In genomic region chr21:38733973-38734546, GRCh38 we compare ENCODE assay signal across 8 cellular contexts.
DNase-seq lines count a peak whose midpoint lies in the region; TF ChIP-seq lines count a peak whose summit lies in the region.

No MANE protein-coding gene starts in this region.

- peaks cover 7% of the 10 kb centered on the region for H3K4me1 Mint-ChIP-seq in activated naive CD4-positive, alpha-beta T cell treated with anti-CD3 and anti-CD28 coated beads, Interleukin-2, amount 50 U/mL, for 24 hours

- H2AFZ ChIP-seq in MM.1S (ENCODE audit: low read length) (peak overlapping the region; percentile 54), SK-N-SH (ENCODE audit: low read depth) (peak overlapping the region; percentile 55; the same call in 1 of the 2 replicates)

- no peaks in the 10 kb centered on the region for H3K36me3 Mint-ChIP-seq in activated naive CD4-positive, alpha-beta T cell treated with anti-CD3 and anti-CD28 coated beads, Interleukin-2, amount 50 U/mL, for 24 hours

- H3K9me3 ChIP-seq in MM.1S (replicated peaks; ENCODE audit: insufficient read depth, low read length): no peaks in the 10 kb centered on the region
- H3K9me3 ChIP-seq in SK-N-SH: no peaks in the 10 kb centered on the region

- POLR2A ChIA-PET in SK-N-SH (lab: Yijun Ruan, JAX): no interaction called here

- H3K27ac Mint-ChIP-seq in activated naive CD4-positive, alpha-beta T cell treated with anti-CD3 and anti-CD28 coated beads, Interleukin-2, amount 50 U/mL, for 24 hours: no peak overlapping the region

- H3K27me3 ChIP-seq in MM.1S (replicated peaks; ENCODE audit: insufficient read depth, low read length) (peaks cover 24% of the 10 kb centered on the region), SK-N-SH (ENCODE audit: insufficient read depth) (no peaks in the 10 kb centered on the region)

- DNase-seq in EL (peak; percentile 86), MM.1S (peak; percentile 81), SK-N-SH (peak; percentile 81), glomerular endothelial cell (ENCODE audit: extremely low read depth, low read depth, low spot score) (peak; percentile 48), occipital lobe (lab: John Stamatoyannopoulos, UW) (peak; percentile 58), stromal cell of bone marrow (ENCODE audit: low read depth) (peak; percentile 58), NCI-H1048 (lab: John Stamatoyannopoulos, UW) (no peak)

- H3K9me2 ChIP-seq in MM.1S (replicated peaks; ENCODE audit: insufficient read depth, low read length) (no peaks in the 10 kb centered on the region), SK-N-SH (no peaks in the 10 kb centered on the region)

- peak overlapping the region; percentile 81 for H3K4me3 Mint-ChIP-seq in activated naive CD4-positive, alpha-beta T cell treated with anti-CD3 and anti-CD28 coated beads, Interleukin-2, amount 50 U/mL, for 24 hours

- 11% methylated on average over 30 of the region's 30 CpGs for WGBS in SK-N-SH (ENCODE audit: low lambda C conversion rate)

- peak in 1 of 2 experiments; percentile 18; a peak in 1 of 4 replicates for TF ChIP-seq EP300 in SK-N-SH (IDR thresholded peaks at IDR 0.05; ENCODE audit: borderline replicate concordance in 1 of 2, low read depth in 1 of 2, low read length in 1 of 2)

- no peak overlapping the region for H3K9ac ChIP-seq in MM.1S (ENCODE audit: low read length)
- H3K9ac ChIP-seq in SK-N-SH: peak overlapping the region; percentile 24; the same call in 1 of the 2 replicates

- no peaks in the 10 kb centered on the region for H3K9me3 Mint-ChIP-seq in activated naive CD4-positive, alpha-beta T cell treated with anti-CD3 and anti-CD28 coated beads, Interleukin-2, amount 50 U/mL, for 24 hours

- H3K4me3 ChIP-seq in MM.1S (ENCODE audit: low read length) (peak overlapping the region; percentile 45), SK-N-SH (ENCODE audit: low read depth in 2 of 2, low read length in 1 of 2) (peak overlapping the region; percentile 30 to 51)

- no peaks in the 10 kb centered on the region for H3K79me2 ChIP-seq in MM.1S (ENCODE audit: low read length)
- H3K79me2 ChIP-seq in SK-N-SH (ENCODE audit: insufficient read depth): no peaks in the 10 kb centered on the region; the same call in 1 of the 2 replicates

- H4K20me1 ChIP-seq in MM.1S (ENCODE audit: insufficient read depth, low read length): no peaks in the 10 kb centered on the region
- H4K20me1 ChIP-seq in SK-N-SH (ENCODE audit: insufficient read depth): no peaks in the 10 kb centered on the region

- peak; percentile 99 for TF ChIP-seq RAD21 in SK-N-SH (IDR thresholded peaks at IDR 0.05; ENCODE audit: low read length)

- peak; percentile 99 for TF ChIP-seq CTCF in MM.1S (IDR thresholded peaks at IDR 0.05; ENCODE audit: low read length)
- peak; percentile 94 for TF ChIP-seq CTCF in SK-N-SH (IDR thresholded peaks at IDR 0.05)

- H3K4me1 ChIP-seq in MM.1S (ENCODE audit: low read length) (peaks cover 8% of the 10 kb centered on the region; the same call in 1 of the 2 replicates), SK-N-SH (ENCODE audit: control insufficient read depth in 1 of 2, insufficient read depth in 2 of 2, low read depth in 1 of 2, low read length in 1 of 2) (peaks cover 5 to 6% of the 10 kb centered on the region in 2 experiments; a peak in 3 of 4 replicates)

- no peaks in the 10 kb centered on the region for H3K36me3 ChIP-seq in MM.1S (replicated peaks; ENCODE audit: insufficient read depth, low read length)
- no peaks in the 10 kb centered on the region for H3K36me3 ChIP-seq in SK-N-SH (replicated peaks in 1 of 2; ENCODE audit: control insufficient read depth in 1 of 2, insufficient read depth in 2 of 2, low read length in 1 of 2)

- H3K4me2 ChIP-seq in MM.1S (ENCODE audit: low read depth, low read length): peak overlapping the region; percentile 81
- peak overlapping the region; percentile 75 for H3K4me2 ChIP-seq in SK-N-SH

- H3K27me3 Mint-ChIP-seq in activated naive CD4-positive, alpha-beta T cell treated with anti-CD3 and anti-CD28 coated beads, Interleukin-2, amount 50 U/mL, for 24 hours: peaks cover 13% of the 10 kb centered on the region

- CTCF ChIA-PET in SK-N-SH (lab: Yijun Ruan, JAX): interaction anchor here (0.6 to 6.1 kb wide), 47 partner anchors 8 to 442 kb away, joined by 3 to 104 read pairs (median 4); partner anchors contain the start of gene ETS2

- H3K27ac ChIP-seq in MM.1S (ENCODE audit: low read length) (no peak overlapping the region), SK-N-SH (ENCODE audit: low read depth in 2 of 2, low read length in 1 of 2) (peak overlapping the region; percentile 5 to 78; a peak in 3 of 4 replicates)

- H3F3A ChIP-seq in MM.1S (ENCODE audit: insufficient read depth, low read length) (peaks cover 9% of the 10 kb centered on the region), SK-N-SH (replicated peaks; ENCODE audit: insufficient read depth) (no peaks in the 10 kb centered on the region)

TF ChIP-seq in SK-N-SH, 30 proteins besides CTCF, POLR2A, EP300 and RAD21:
- TF ChIP-seq SMC3 (IDR thresholded peaks at IDR 0.05; ENCODE audit: low read depth, low read length) (peak; percentile 99), MXI1 (IDR thresholded peaks at IDR 0.05; ENCODE audit: low read depth, low read length) (peak; percentile 64), NRF1 (IDR thresholded peaks at IDR 0.05; ENCODE audit: low read depth, low read length) (no peak; the same call in 1 of the 2 replicates), USF2 (IDR thresholded peaks at IDR 0.05; ENCODE audit: borderline replicate concordance, low read depth, low read length) (no peak), SIN3A (IDR thresholded peaks at IDR 0.05; ENCODE audit: borderline replicate concordance, low read depth, low read length) (no peak), REST (IDR thresholded peaks at IDR 0.05; ENCODE audit: low read depth, low read length) (no peak), RCOR1 (IDR thresholded peaks at IDR 0.05; ENCODE audit: low read length) (peak; percentile 16; the same call in 1 of the 2 replicates), FOXM1 (IDR thresholded peaks at IDR 0.05; ENCODE audit: low read depth) (peak; percentile 39; the same call in 1 of the 2 replicates), JUND (IDR thresholded peaks at IDR 0.05) (no peak), CHD2 (IDR thresholded peaks at IDR 0.05; ENCODE audit: low read length, partially characterized antibody) (peak; percentile 6), GABPA (IDR thresholded peaks at IDR 0.05; ENCODE audit: low read depth) (no peak), TEAD4 (IDR thresholded peaks at IDR 0.05; ENCODE audit: borderline replicate concordance, insufficient read depth) (0 out of 2 replicates have a peak, but pooled peaks have one; percentile 42), TCF12 (IDR thresholded peaks at IDR 0.05) (peak; percentile 66; the same call in 1 of the 2 replicates)
- TF ChIP-seq, protein P1, sequence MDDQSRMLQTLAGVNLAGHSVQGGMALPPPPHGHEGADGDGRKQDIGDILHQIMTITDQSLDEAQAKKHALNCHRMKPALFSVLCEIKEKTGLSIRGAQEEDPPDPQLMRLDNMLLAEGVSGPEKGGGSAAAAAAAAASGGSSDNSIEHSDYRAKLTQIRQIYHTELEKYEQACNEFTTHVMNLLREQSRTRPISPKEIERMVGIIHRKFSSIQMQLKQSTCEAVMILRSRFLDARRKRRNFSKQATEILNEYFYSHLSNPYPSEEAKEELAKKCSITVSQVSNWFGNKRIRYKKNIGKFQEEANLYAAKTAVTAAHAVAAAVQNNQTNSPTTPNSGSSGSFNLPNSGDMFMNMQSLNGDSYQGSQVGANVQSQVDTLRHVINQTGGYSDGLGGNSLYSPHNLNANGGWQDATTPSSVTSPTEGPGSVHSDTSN (IDR thresholded peaks at IDR 0.05): peak; percentile 28; the same call in 1 of the 2 replicates
- TF ChIP-seq, protein P2, sequence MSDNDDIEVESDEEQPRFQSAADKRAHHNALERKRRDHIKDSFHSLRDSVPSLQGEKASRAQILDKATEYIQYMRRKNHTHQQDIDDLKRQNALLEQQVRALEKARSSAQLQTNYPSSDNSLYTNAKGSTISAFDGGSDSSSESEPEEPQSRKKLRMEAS (IDR thresholded peaks at IDR 0.05; ENCODE audit: low read depth): peak; percentile 95
